Comparison of ENCODE assay signal across 26 cellular contexts in the genomic region with DNA sequence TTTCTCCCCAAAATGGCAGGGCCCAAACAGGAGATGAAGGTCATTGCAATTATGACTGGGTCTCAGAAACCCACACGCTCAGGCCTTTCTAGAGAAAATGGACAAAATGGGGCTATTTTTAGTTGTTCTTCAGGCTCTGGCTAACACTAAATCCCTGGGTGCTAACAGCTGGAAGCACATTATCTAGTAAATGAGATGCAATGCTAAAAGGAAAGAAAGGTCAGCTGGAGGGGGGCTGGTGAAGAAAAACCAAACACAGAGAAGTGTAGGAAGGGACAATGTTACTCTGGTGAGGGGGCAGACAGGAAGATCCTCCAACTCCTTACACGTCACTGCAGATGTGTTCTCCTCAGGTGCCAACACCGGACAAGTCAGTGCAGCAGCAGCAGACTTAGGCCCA.
"Had no signal": no experiment of that assay in that cellular context is flagged by ENCODE, and none has a peak within 500 bp of the region (broad histone marks: within the 10 kb centered on the region; RNA-seq: fewer than 3 reads in every experiment).

No MANE protein-coding gene starts in this region.

- H3K27me3 ChIP-seq: brain microvascular endothelial cell, esophagus muscularis mucosa, foreskin keratinocyte, testis had no signal

- ATAC-seq: activated CD4-positive, alpha-beta T cell treated with anti-CD3 and anti-CD28 coated beads for 36 hours; lower lobe of right lung; natural killer cell; sciatic nerve; stimulated activated naive CD8-positive, alpha-beta T cell treated with anti-CD3 and anti-CD28 coated beads, Interleukin-15, Interleukin-2, amounts not matched to agents 100 U/mL and 50 U/mL, for 24 hours had no signal

- H3K4me1 Mint-ChIP-seq: activated CD4-positive, alpha-beta T cell treated with anti-CD3 and anti-CD28 coated beads for 36 hours; central memory CD8-positive, alpha-beta T cell; natural killer cell had no signal

- H3K9me3 ChIP-seq: esophagus muscularis mucosa, lower lobe of right lung, testis had no signal

- DNase-seq: activated CD4-positive, alpha-beta T cell treated with anti-CD3 and anti-CD28 coated beads for 36 hours; activated CD4-positive, alpha-beta T cell treated with anti-CD3 and anti-CD28 coated beads, Interleukin-2, amount 50 U/mL, for 48 hours; activated CD4-positive, CD25-positive, alpha-beta regulatory T cell; activated CD8-positive, alpha-beta memory T cell treated with anti-CD3 and anti-CD28 coated beads for 24 hours; activated effector memory CD4-positive, alpha-beta T cell treated with anti-CD3 and anti-CD28 coated beads, Interleukin-2, amount 50 U/mL, for 16 hours; activated naive CD4-positive, alpha-beta T cell treated with anti-CD3 and anti-CD28 coated beads, Interleukin-2, amount 50 U/mL, for 16 hours; amniotic stem cell; brain microvascular endothelial cell; foreskin keratinocyte; kidney; lower lobe of right lung; mesenchymal stem cell; natural killer cell; posterior cingulate gyrus; stimulated activated CD4-positive, alpha-beta T cell treated with anti-CD3 and anti-CD28 coated beads, Interleukin-12 subunit alpha, Interleukin-12 subunit beta, amount 100 ng/mL, for 4 hours; stimulated activated CD4-positive, alpha-beta T cell treated with anti-CD3 and anti-CD28 coated beads, Interleukin-4, amount 100 ng/mL, for 1 hour; stimulated activated naive CD8-positive, alpha-beta T cell treated with anti-CD3 and anti-CD28 coated beads, Interleukin-15, Interleukin-2, amounts not matched to agents 100 U/mL and 50 U/mL, for 24 hours; T-helper 1 cell; testis; trophoblast cell had no signal

- H3K27ac ChIP-seq: brain microvascular endothelial cell, esophagus muscularis mucosa, foreskin keratinocyte, lower lobe of right lung, skin epidermis had no signal

- H3K9me3 Mint-ChIP-seq: central memory CD8-positive, alpha-beta T cell; natural killer cell; T-helper 2 cell treated with Interferon-gamma antibody and Interleukin-4, amounts not matched to agents 5 μg/mL and 100 μg/mL, for 36 hours had no signal

- H3K4me1 ChIP-seq: esophagus muscularis mucosa, lower lobe of right lung had no signal

- H3K36me3 Mint-ChIP-seq: natural killer cell had no signal

- H3K4me3 ChIP-seq: esophagus muscularis mucosa, lower lobe of right lung, skin epidermis, testis had no signal

- H3K4me3 Mint-ChIP-seq: activated CD4-positive, alpha-beta T cell treated with anti-CD3 and anti-CD28 coated beads for 36 hours; central memory CD8-positive, alpha-beta T cell; dendritic cell treated with granulocyte-macrophage colony-stimulating factor and Interleukin-4, amounts not matched to agents 40 ng/mL and 50 ng/mL, for 4 days; natural killer cell; T-helper 2 cell treated with Interferon-gamma antibody and Interleukin-4, amounts not matched to agents 5 μg/mL and 100 μg/mL, for 36 hours had no signal

- H3K27me3 Mint-ChIP-seq: central memory CD8-positive, alpha-beta T cell; dendritic cell treated with granulocyte-macrophage colony-stimulating factor and Interleukin-4, amounts not matched to agents 40 ng/mL and 50 ng/mL, for 4 days had no signal

- H3K36me3 ChIP-seq: brain microvascular endothelial cell, esophagus muscularis mucosa, lower lobe of right lung had no signal

- H3K27ac Mint-ChIP-seq: activated CD4-positive, alpha-beta T cell treated with anti-CD3 and anti-CD28 coated beads for 36 hours; dendritic cell treated with granulocyte-macrophage colony-stimulating factor and Interleukin-4, amounts not matched to agents 40 ng/mL and 50 ng/mL, for 4 days; natural killer cell; T-helper 2 cell treated with Interferon-gamma antibody and Interleukin-4, amounts not matched to agents 5 μg/mL and 100 μg/mL, for 36 hours had no signal
